ENCODE assay signal across 8 cellular contexts in the genomic region with DNA sequence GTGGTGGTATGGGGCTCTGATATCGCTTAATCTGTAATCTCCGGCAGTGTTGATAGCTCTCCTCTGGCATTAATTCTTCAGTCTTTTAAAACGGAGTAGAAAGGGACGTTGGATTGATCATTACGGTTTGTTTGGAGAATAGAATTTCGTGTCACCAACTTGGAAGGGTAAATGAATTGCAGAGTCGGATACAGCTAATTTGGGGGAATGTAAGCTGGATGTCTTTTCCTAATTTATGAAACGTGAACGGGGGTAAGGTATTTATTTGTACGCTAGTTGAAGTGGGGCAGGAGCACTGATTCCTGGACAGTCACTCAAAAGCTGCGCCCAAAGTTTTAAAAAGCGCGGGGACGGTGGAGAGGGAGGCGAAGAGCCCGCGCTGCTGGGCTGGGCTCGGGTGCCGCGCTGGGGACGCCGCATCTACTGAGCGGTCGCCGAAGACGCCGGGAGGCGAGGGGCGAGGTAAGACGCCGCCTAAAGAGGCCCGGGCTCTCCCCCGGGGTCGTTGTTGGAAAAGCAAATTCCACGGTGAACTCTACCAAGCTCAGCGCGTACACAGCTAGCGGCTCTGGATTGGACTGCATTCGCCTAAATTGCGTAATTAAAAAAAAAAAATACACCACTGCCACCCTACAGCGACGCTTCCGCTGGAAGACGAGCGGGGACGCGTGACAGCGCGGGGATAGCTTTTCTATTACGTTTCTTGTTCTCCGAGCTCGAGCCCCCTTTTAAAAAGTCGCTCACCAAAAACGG.
DNase-seq lines count a peak whose midpoint lies in the region; ATAC-seq and TF ChIP-seq lines count a peak whose summit lies in the region.

No MANE protein-coding gene starts in this region.

- no peak for ATAC-seq in GM18868 (IDR thresholded peaks at IDR 0.05; ENCODE audit: unreplicated experiment)
- ATAC-seq in HG03108 (IDR thresholded peaks at IDR 0.05; ENCODE audit: unreplicated experiment) = no peak
- no peak for ATAC-seq in HG03342 (IDR thresholded peaks at IDR 0.05; ENCODE audit: unreplicated experiment)

- no peak for TF ChIP-seq CTCF in foreskin fibroblast (IDR thresholded peaks at IDR 0.05; ENCODE audit: low read depth, low read length)

- peak overlapping the region; percentile 64 to 81 for H3K4me3 ChIP-seq in foreskin fibroblast (ENCODE audit: low read depth in 1 of 2, low read length in 2 of 2)

- peak; percentile 47 for DNase-seq in D341Med (ENCODE audit: low spot score)
- DNase-seq in MV-4-11 (lab: John Stamatoyannopoulos, UW) = peak; percentile 80
- peak; percentile 35 for DNase-seq in activated T-helper 9 cell treated with anti-CD3 and anti-CD28 coated beads, Interleukin-2, amount 50 U/mL, for 16 hours (ENCODE audit: low read depth)
- peak; percentile 50 to 74 for DNase-seq in foreskin fibroblast
- DNase-seq in pons (ENCODE audit: low spot score) = peak; percentile 18

Comparison
In these comparisons a context has a peak if more than half of its experiments do, and no peak if none do; other contexts are left out.
1. DNase-seq: peak in every context shown above with its lines; median percentile 80 in MV-4-11; 62 in foreskin fibroblast; 47 in D341Med; 35 in activated T-helper 9 cell treated with anti-CD3 and anti-CD28 coated beads, Interleukin-2, amount 50 U/mL, for 16 hours; 18 in pons.